In genomic region chr3:109098245-109098644, GRCh38 we compare ENCODE assay signal across 9 cellular contexts. TPM values are rescaled to one million over a fixed set of nuclear protein-coding genes. Genes with fewer than 3 reads are reported as not detected.
DNase-seq lines count a peak whose midpoint lies in the region; ATAC-seq and TF ChIP-seq lines count a peak whose summit lies in the region.
"Had no signal": no experiment of that assay in that cellular context is flagged by ENCODE, and none has a peak within 500 bp of the region (broad histone marks: within the 10 kb centered on the region; RNA-seq: fewer than 3 reads in every experiment).

No MANE protein-coding gene starts in this region.

- no peak overlapping the region for H3K4me3 Mint-ChIP-seq in activated CD8-positive, alpha-beta T cell treated with anti-CD3 and anti-CD28 coated beads for 36 hours
- no peak overlapping the region for H3K4me3 Mint-ChIP-seq in activated CD8-positive, alpha-beta T cell treated with anti-CD3 and anti-CD28 coated beads, Interleukin-2, amount 10 ng/mL, durations not matched to agents 7 days and 5 days

- in situ Hi-C loops in T47D (cut with HindIII; ENCODE audit: low pct_unique_long_range_greater_than_20kb, low sequenced_read_pairs): no loop called here

- H3K4me3 ChIP-seq in gastroesophageal sphincter (no peak overlapping the region), esophagus squamous epithelium (no peak overlapping the region)
- H3K4me3 ChIP-seq: heart right ventricle had no signal

- TF ChIP-seq EP300 in gastroesophageal sphincter (IDR thresholded peaks at IDR 0.05): no peak

- H3K36me3 ChIP-seq in gastroesophageal sphincter (no peaks in the 10 kb centered on the region), esophagus squamous epithelium (no peaks in the 10 kb centered on the region)
- H3K36me3 ChIP-seq: heart right ventricle had no signal

- peaks cover 3% of the 10 kb centered on the region for H3K27me3 Mint-ChIP-seq in activated CD8-positive, alpha-beta T cell treated with anti-CD3 and anti-CD28 coated beads for 36 hours
- peaks cover 12% of the 10 kb centered on the region for H3K27me3 Mint-ChIP-seq in activated CD8-positive, alpha-beta T cell treated with anti-CD3 and anti-CD28 coated beads, Interleukin-2, amount 10 ng/mL, durations not matched to agents 7 days and 5 days (ENCODE audit: low read depth)

- H3K27ac ChIP-seq in gastroesophageal sphincter (no peak overlapping the region), esophagus squamous epithelium (no peak overlapping the region)
- H3K27ac ChIP-seq: heart right ventricle had no signal

- TF ChIP-seq CTCF in activated CD8-positive, alpha-beta T cell treated with anti-CD3 and anti-CD28 coated beads for 36 hours (IDR thresholded peaks at IDR 0.05): no peak
- TF ChIP-seq CTCF in LNCAP (IDR thresholded peaks at IDR 0.05) (peak; percentile 54), gastroesophageal sphincter (IDR thresholded peaks at IDR 0.05) (no peak), esophagus squamous epithelium (IDR thresholded peaks at IDR 0.05) (no peak)

- TF ChIP-seq POLR2A in gastroesophageal sphincter (IDR thresholded peaks at IDR 0.05): no peak
- no peak for TF ChIP-seq POLR2A in esophagus squamous epithelium (IDR thresholded peaks at IDR 0.05)

- H3K27ac Mint-ChIP-seq in activated CD8-positive, alpha-beta T cell treated with anti-CD3 and anti-CD28 coated beads for 36 hours: no peak overlapping the region
- H3K27ac Mint-ChIP-seq in activated CD8-positive, alpha-beta T cell treated with anti-CD3 and anti-CD28 coated beads, Interleukin-2, amount 10 ng/mL, durations not matched to agents 7 days and 5 days: no peak overlapping the region

- no peaks in the 10 kb centered on the region for H3K9me3 Mint-ChIP-seq in activated CD8-positive, alpha-beta T cell treated with anti-CD3 and anti-CD28 coated beads for 36 hours
- no peaks in the 10 kb centered on the region for H3K9me3 Mint-ChIP-seq in activated CD8-positive, alpha-beta T cell treated with anti-CD3 and anti-CD28 coated beads, Interleukin-2, amount 10 ng/mL, durations not matched to agents 7 days and 5 days (ENCODE audit: insufficient read depth)

- H3K4me1 ChIP-seq in gastroesophageal sphincter (no peaks in the 10 kb centered on the region), esophagus squamous epithelium (no peaks in the 10 kb centered on the region)
- H3K4me1 ChIP-seq: heart right ventricle had no signal

- WGBS in gastroesophageal sphincter (ENCODE audit: low coverage in 1 of 2), 2 donors: 68 to 71% methylated on average over 4 of the region's 4 CpGs
- WGBS in esophagus squamous epithelium, 2 donors: 42 to 46% methylated on average over 4 of the region's 4 CpGs

- H3K36me3 Mint-ChIP-seq in activated CD8-positive, alpha-beta T cell treated with anti-CD3 and anti-CD28 coated beads for 36 hours (ENCODE audit: low read depth): no peaks in the 10 kb centered on the region
- no peaks in the 10 kb centered on the region for H3K36me3 Mint-ChIP-seq in activated CD8-positive, alpha-beta T cell treated with anti-CD3 and anti-CD28 coated beads, Interleukin-2, amount 10 ng/mL, durations not matched to agents 7 days and 5 days (ENCODE audit: low read depth)

- DNase-seq in activated CD8-positive, alpha-beta T cell treated with anti-CD3 and anti-CD28 coated beads for 36 hours: peak; percentile 6
- no peak for DNase-seq in activated CD8-positive, alpha-beta T cell treated with anti-CD3 and anti-CD28 coated beads, Interleukin-2, amount 10 ng/mL, durations not matched to agents 7 days and 5 days
- DNase-seq in T47D (ENCODE audit: low read depth in 1 of 2, low spot score in 1 of 2) (peak; percentile 45 to 71), NCI-H187 treated with DMSO at 0.1 percent for 48 hours (lab: John Stamatoyannopoulos, UW) (no peak), esophagus squamous epithelium (lab: John Stamatoyannopoulos, UW) (no peak)
- no peak for DNase-seq in stimulated activated naive CD8-positive, alpha-beta T cell treated with anti-CD3 and anti-CD28 coated beads, Interleukin-15, Interleukin-2, amounts not matched to agents 100 U/mL and 50 U/mL, for 24 hours
- DNase-seq: heart right ventricle had no signal

- intact Hi-C loops in activated CD8-positive, alpha-beta T cell treated with anti-CD3 and anti-CD28 coated beads for 36 hours (cut with micrococcal nuclease): no loop called here
- intact Hi-C loops in esophagus squamous epithelium (cut with DNase I): no loop called here

- no peaks in the 10 kb centered on the region for H3K9me3 ChIP-seq in gastroesophageal sphincter
- H3K9me3 ChIP-seq in esophagus squamous epithelium: no peaks in the 10 kb centered on the region
- H3K9me3 ChIP-seq: heart right ventricle had no signal

- H3K27me3 ChIP-seq in gastroesophageal sphincter (no peaks in the 10 kb centered on the region), esophagus squamous epithelium (no peaks in the 10 kb centered on the region)
- H3K27me3 ChIP-seq: heart right ventricle had no signal

- H3K4me1 Mint-ChIP-seq in activated CD8-positive, alpha-beta T cell treated with anti-CD3 and anti-CD28 coated beads for 36 hours (ENCODE audit: low read depth): no peaks in the 10 kb centered on the region
- no peaks in the 10 kb centered on the region for H3K4me1 Mint-ChIP-seq in activated CD8-positive, alpha-beta T cell treated with anti-CD3 and anti-CD28 coated beads, Interleukin-2, amount 10 ng/mL, durations not matched to agents 7 days and 5 days (ENCODE audit: low read depth)

- POLR2A ChIA-PET in activated CD8-positive, alpha-beta T cell treated with anti-CD3 and anti-CD28 coated beads for 36 hours (lab: Charles Lee): no interaction called here
- POLR2A ChIA-PET in activated CD8-positive, alpha-beta T cell treated with anti-CD3 and anti-CD28 coated beads, Interleukin-2, amount 10 ng/mL, durations not matched to agents 7 days and 5 days (lab: Charles Lee): no interaction called here

- CTCF ChIA-PET in activated CD8-positive, alpha-beta T cell treated with anti-CD3 and anti-CD28 coated beads for 36 hours (lab: Charles Lee): interaction anchor here (0.9 kb wide), 2 partner anchors 37 to 74 kb away, joined by 3 to 6 read pairs; no protein-coding TSS in a partner anchor
- CTCF ChIA-PET in activated CD8-positive, alpha-beta T cell treated with anti-CD3 and anti-CD28 coated beads, Interleukin-2, amount 10 ng/mL, durations not matched to agents 7 days and 5 days (lab: Charles Lee): interaction anchor here (0.7 to 1.6 kb wide), 4 partner anchors 8 to 75 kb away, joined by 3 to 5 read pairs (median 4); no protein-coding TSS in a partner anchor

- ATAC-seq in activated CD8-positive, alpha-beta T cell treated with anti-CD3 and anti-CD28 coated beads for 36 hours: no peak
- no peak for ATAC-seq in activated CD8-positive, alpha-beta T cell treated with anti-CD3 and anti-CD28 coated beads, Interleukin-2, amount 10 ng/mL, durations not matched to agents 7 days and 5 days
- ATAC-seq in stimulated activated naive CD8-positive, alpha-beta T cell treated with anti-CD3 and anti-CD28 coated beads, Interleukin-15, Interleukin-2, amounts not matched to agents 100 U/mL and 50 U/mL, for 24 hours: peak; percentile 36
- no peak for ATAC-seq in gastroesophageal sphincter
- ATAC-seq: heart right ventricle had no signal

RNA-seq across cellular contexts. Expression of gene MORC1, which starts 19.7 kb away (rescaled TPM):
- not detected for total RNA-seq in activated CD8-positive, alpha-beta T cell treated with anti-CD3 and anti-CD28 coated beads for 36 hours
- not detected for total RNA-seq in activated CD8-positive, alpha-beta T cell treated with anti-CD3 and anti-CD28 coated beads, Interleukin-2, amount 10 ng/mL, durations not matched to agents 7 days and 5 days
- total RNA-seq in gastroesophageal sphincter (not detected), esophagus squamous epithelium (not detected)
- total RNA-seq: heart right ventricle had no signal

RNA-seq across cellular contexts. Expression of gene C3orf85, which starts 38.3 kb away (rescaled TPM):
- not detected for total RNA-seq in activated CD8-positive, alpha-beta T cell treated with anti-CD3 and anti-CD28 coated beads for 36 hours
- total RNA-seq in activated CD8-positive, alpha-beta T cell treated with anti-CD3 and anti-CD28 coated beads, Interleukin-2, amount 10 ng/mL, durations not matched to agents 7 days and 5 days: not detected
- not detected for total RNA-seq in gastroesophageal sphincter
- not detected for total RNA-seq in esophagus squamous epithelium
- total RNA-seq: heart right ventricle had no signal

Comparison
In these comparisons a context has a peak if more than half of its experiments do, and no peak if none do; other contexts are left out.
1. DNase-seq: peak in activated CD8-positive, alpha-beta T cell treated with anti-CD3 and anti-CD28 coated beads for 36 hours (single experiment) and T47D (2 of 2); none in activated CD8-positive, alpha-beta T cell treated with anti-CD3 and anti-CD28 coated beads, Interleukin-2, amount 10 ng/mL, durations not matched to agents 7 days and 5 days (single experiment), stimulated activated naive CD8-positive, alpha-beta T cell treated with anti-CD3 and anti-CD28 coated beads, Interleukin-15, Interleukin-2, amounts not matched to agents 100 U/mL and 50 U/mL, for 24 hours (single experiment), NCI-H187 treated with DMSO at 0.1 percent for 48 hours (single experiment) and esophagus squamous epithelium (single experiment).